Comparison of ENCODE assay signal across 16 cellular contexts in the genomic region with DNA sequence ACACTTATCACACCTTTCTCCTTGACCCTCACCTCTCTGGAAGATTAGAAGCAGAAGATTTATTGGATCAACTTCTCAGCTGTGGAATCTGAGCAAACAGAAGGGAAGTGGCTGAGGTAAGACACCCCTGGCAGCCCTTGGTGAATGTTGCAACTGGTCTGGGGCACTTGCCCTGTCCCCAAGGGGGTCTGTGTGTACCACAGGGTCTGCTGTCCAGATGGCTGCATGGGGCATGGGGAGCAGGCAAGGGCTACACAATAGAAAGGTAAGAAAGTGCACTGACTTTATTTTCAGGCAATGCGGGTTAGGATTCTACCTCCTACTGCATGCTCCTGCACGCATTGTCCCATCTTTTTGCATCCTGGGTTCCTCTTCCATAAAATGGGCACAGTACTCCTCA.
DNase-seq lines count a peak whose midpoint lies in the region; ATAC-seq and TF ChIP-seq lines count a peak whose summit lies in the region.
"Had no signal": no experiment of that assay in that cellular context is flagged by ENCODE, and none has a peak within 500 bp of the region (broad histone marks: within the 10 kb centered on the region; RNA-seq: fewer than 3 reads in every experiment).

No MANE protein-coding gene starts in this region.

- intact Hi-C loops in stomach (cut with DNase I; ENCODE audit: low total_unique reads), result no loop called here
- intact Hi-C loops in posterior vena cava (cut with DNase I), result loop anchor here in 1 of 2 donors (10.0 kb wide), 1 partner anchor 226 kb away; no protein-coding TSS in a partner anchor

- no peak overlapping the region for H3K4me3 ChIP-seq in stomach
- no peak overlapping the region for H3K4me3 ChIP-seq in coronary artery
- H3K4me3 ChIP-seq: GM23248 had no signal

- H3K36me3 Mint-ChIP-seq in stimulated activated memory B cell treated with anti-CD40 and anti-IgM and Interleukin-4, amounts not matched to agents 10 μg/mL and 1 μg/mL and 100 μg/mL, for 72 hours, result no peaks in the 10 kb centered on the region
- H3K36me3 Mint-ChIP-seq: CD14-positive monocyte; CD8-positive, alpha-beta T cell had no signal

- DNase-seq in activated CD8-positive, alpha-beta memory T cell treated with anti-CD3 and anti-CD28 coated beads, Interleukin-2, amount 50 U/mL, for 48 hours, result peak; percentile 7
- no peak for DNase-seq in activated CD8-positive, alpha-beta memory T cell treated with anti-CD3 and anti-CD28 coated beads for 24 hours
- peak; percentile 51 for DNase-seq in mesenteric fat pad (ENCODE audit: low spot score)
- no peak for DNase-seq in stomach
- no peak for DNase-seq in coronary artery (ENCODE audit: low spot score)
- DNase-seq in posterior vena cava (ENCODE audit: low spot score), result no peak
- DNase-seq in activated CD4-positive, CD25-positive, alpha-beta regulatory T cell treated with anti-CD3 and anti-CD28 coated beads, Interleukin-2, amount 50 U/mL, for 72 hours, result no peak
- DNase-seq: Caco-2; CD8-positive, alpha-beta T cell; DND-41; GDM1; GM23248; H7 had no signal

- H3K4me1 Mint-ChIP-seq in stimulated activated memory B cell treated with anti-CD40 and anti-IgM and Interleukin-4, amounts not matched to agents 10 μg/mL and 1 μg/mL and 100 μg/mL, for 72 hours, result no peaks in the 10 kb centered on the region

- no peaks in the 10 kb centered on the region for H3K27me3 ChIP-seq in stomach

- H3K9me3 ChIP-seq in stomach, result no peaks in the 10 kb centered on the region
- H3K9me3 ChIP-seq: Caco-2 had no signal

- no peak overlapping the region for H3K4me3 Mint-ChIP-seq in stimulated activated memory B cell treated with anti-CD40 and anti-IgM and Interleukin-4, amounts not matched to agents 10 μg/mL and 1 μg/mL and 100 μg/mL, for 72 hours
- H3K4me3 Mint-ChIP-seq: CD14-positive monocyte; CD8-positive, alpha-beta T cell had no signal

- H3K27me3 Mint-ChIP-seq in stimulated activated memory B cell treated with anti-CD40 and anti-IgM and Interleukin-4, amounts not matched to agents 10 μg/mL and 1 μg/mL and 100 μg/mL, for 72 hours, result peaks cover 7% of the 10 kb centered on the region

- no peak overlapping the region for H3K27ac Mint-ChIP-seq in stimulated activated memory B cell treated with anti-CD40 and anti-IgM and Interleukin-4, amounts not matched to agents 10 μg/mL and 1 μg/mL and 100 μg/mL, for 72 hours
- H3K27ac Mint-ChIP-seq: CD14-positive monocyte; CD8-positive, alpha-beta T cell had no signal

- WGBS in stomach, 5 donors, result 95 to 100% (median 96%) methylated on average over 2 of the region's 2 CpGs

- peaks cover 27 to 52% (median 35%) of the 10 kb centered on the region in 4 donors for H3K4me1 ChIP-seq in stomach
- H3K4me1 ChIP-seq: Caco-2 had no signal

- TF ChIP-seq CTCF in stomach (IDR thresholded peaks at IDR 0.05), result no peak
- no peak for TF ChIP-seq CTCF in coronary artery (IDR thresholded peaks at IDR 0.05)

- no peaks in the 10 kb centered on the region for H3K9me3 Mint-ChIP-seq in stimulated activated memory B cell treated with anti-CD40 and anti-IgM and Interleukin-4, amounts not matched to agents 10 μg/mL and 1 μg/mL and 100 μg/mL, for 72 hours
- H3K9me3 Mint-ChIP-seq: CD14-positive monocyte; CD8-positive, alpha-beta T cell had no signal

- ATAC-seq in stimulated activated memory B cell treated with anti-CD40 and anti-IgM and Interleukin-4, amounts not matched to agents 10 μg/mL and 1 μg/mL and 100 μg/mL, for 72 hours, result no peak
- ATAC-seq: CD8-positive, alpha-beta T cell had no signal

- no peak for TF ChIP-seq EP300 in stomach (IDR thresholded peaks at IDR 0.05)

- TF ChIP-seq POLR2A in stomach (IDR thresholded peaks at IDR 0.05), result no peak

- H3K27ac ChIP-seq in stomach (peak overlapping the region in 4 of 5 donors; percentile 18 to 85 (median 69)), coronary artery (no peak overlapping the region)
- H3K27ac ChIP-seq: 22Rv1, GM23248 had no signal

- no peaks in the 10 kb centered on the region for H3K36me3 ChIP-seq in stomach

Comparison
In these comparisons a context has a peak if more than half of its experiments do, and no peak if none do; other contexts are left out.
1. DNase-seq: peak in activated CD8-positive, alpha-beta memory T cell treated with anti-CD3 and anti-CD28 coated beads, Interleukin-2, amount 50 U/mL, for 48 hours (single experiment) and mesenteric fat pad (single experiment); none in activated CD8-positive, alpha-beta memory T cell treated with anti-CD3 and anti-CD28 coated beads for 24 hours (single experiment), stomach (single experiment), coronary artery (single experiment), posterior vena cava (single experiment) and activated CD4-positive, CD25-positive, alpha-beta regulatory T cell treated with anti-CD3 and anti-CD28 coated beads, Interleukin-2, amount 50 U/mL, for 72 hours (single experiment).
2. H3K27ac ChIP-seq: peak in stomach (4 of 5); none in coronary artery (0 of 2).